ENCODE assay signal across 13 cellular contexts in genomic region chr11:83115551-83115950, GRCh38. TPM values are rescaled to one million over a fixed set of nuclear protein-coding genes. Genes with fewer than 3 reads are reported as not detected.
DNase-seq lines count a peak whose midpoint lies in the region; ATAC-seq and TF ChIP-seq lines count a peak whose summit lies in the region.
"Had no signal": no experiment of that assay in that cellular context is flagged by ENCODE, and none has a peak within 500 bp of the region (broad histone marks: within the 10 kb centered on the region; RNA-seq: fewer than 3 reads in every experiment).

No MANE protein-coding gene starts in this region.

- H3K9ac ChIP-seq in subcutaneous abdominal adipose tissue (ENCODE audit: low read length in 5 of 5): peak overlapping the region in 2 of 5 donors; percentile 39 to 64

- H3K9me3 ChIP-seq in left lung: no peaks in the 10 kb centered on the region
- no peaks in the 10 kb centered on the region for H3K9me3 ChIP-seq in subcutaneous abdominal adipose tissue (ENCODE audit: control insufficient read depth in 5 of 5, low read length in 5 of 5)
- H3K9me3 ChIP-seq: upper lobe of left lung had no signal

- DNase-seq in activated T-cell treated with anti-CD3 and anti-CD28 coated beads, Interleukin-2, amount 50 U/mL, for 4 hours: no peak
- DNase-seq in activated T-cell treated with anti-CD3 and anti-CD28 coated beads for 4 hours (no peak), left lung (peak in 1 of 2 donors; percentile 34), cerebellar nuclear complex (lab: John Stamatoyannopoulos, UW) (no peak)
- DNase-seq in activated CD8-positive, alpha-beta T cell treated with anti-CD3 and anti-CD28 coated beads, Interleukin-2, amount 10 ng/mL, durations not matched to agents 7 days and 5 days: no peak
- DNase-seq: ACHN; activated CD4-positive, alpha-beta T cell treated with anti-CD3 and anti-CD28 coated beads, Interleukin-2, amount 50 U/mL, for 48 hours; DMS153; H7 had no signal

- H3K36me3 Mint-ChIP-seq in activated T-cell treated with anti-CD3 and anti-CD28 coated beads, Interleukin-2, amount 50 U/mL, for 4 hours (ENCODE audit: insufficient read depth): peaks cover 7% of the 10 kb centered on the region
- no peaks in the 10 kb centered on the region for H3K36me3 Mint-ChIP-seq in activated T-helper 17 cell treated with anti-CD3 and anti-CD28 coated beads, Interleukin-2, amount 50 U/mL, for 72 hours (ENCODE audit: low read depth)
- peaks cover 5% of the 10 kb centered on the region for H3K36me3 Mint-ChIP-seq in activated CD8-positive, alpha-beta T cell treated with anti-CD3 and anti-CD28 coated beads, Interleukin-2, amount 10 ng/mL, durations not matched to agents 7 days and 5 days (ENCODE audit: low read depth)

- no peak for TF ChIP-seq CTCF in left lung (IDR thresholded peaks at IDR 0.05)

- intact Hi-C loops in left lung (cut with DNase I): no loop called here

- POLR2A ChIA-PET in activated CD8-positive, alpha-beta T cell treated with anti-CD3 and anti-CD28 coated beads, Interleukin-2, amount 10 ng/mL, durations not matched to agents 7 days and 5 days (lab: Charles Lee): interaction anchor here (0.6 to 1.9 kb wide), 4 partner anchors 40 to 53 kb away, joined by 3 to 6 read pairs (median 4); partner anchors contain the start of gene PCF11

- H3K27me3 ChIP-seq in left lung (no peaks in the 10 kb centered on the region), subcutaneous abdominal adipose tissue (ENCODE audit: control insufficient read depth in 5 of 5, insufficient read depth in 4 of 5, low read length in 5 of 5) (no peaks in the 10 kb centered on the region)
- H3K27me3 ChIP-seq: upper lobe of left lung had no signal

- H3K27ac ChIP-seq in left lung: no peak overlapping the region
- peak overlapping the region; percentile 74 for H3K27ac ChIP-seq in subcutaneous abdominal adipose tissue (ENCODE audit: low read depth, low read length)
- H3K27ac ChIP-seq: upper lobe of left lung had no signal

- CTCF ChIA-PET in activated CD8-positive, alpha-beta T cell treated with anti-CD3 and anti-CD28 coated beads, Interleukin-2, amount 10 ng/mL, durations not matched to agents 7 days and 5 days (lab: Charles Lee): interaction anchor here (0.9 to 1.4 kb wide), 5 partner anchors 12 to 44 kb away, joined by 3 to 6 read pairs (median 3); partner anchors contain the start of gene RAB30

- H3K27ac Mint-ChIP-seq in activated T-helper 17 cell treated with anti-CD3 and anti-CD28 coated beads, Interleukin-2, amount 50 U/mL, for 72 hours: no peak overlapping the region
- no peak overlapping the region for H3K27ac Mint-ChIP-seq in activated CD8-positive, alpha-beta T cell treated with anti-CD3 and anti-CD28 coated beads, Interleukin-2, amount 10 ng/mL, durations not matched to agents 7 days and 5 days

- H3K36me3 ChIP-seq in left lung: no peaks in the 10 kb centered on the region
- H3K36me3 ChIP-seq in subcutaneous abdominal adipose tissue (ENCODE audit: control insufficient read depth in 5 of 5, insufficient read depth in 5 of 5, low read length in 5 of 5): no peaks in the 10 kb centered on the region
- H3K36me3 ChIP-seq: upper lobe of left lung had no signal

- no peak overlapping the region for H3K4me3 ChIP-seq in left lung
- peak overlapping the region in 3 of 5 donors; percentile 11 to 33 (median 18) for H3K4me3 ChIP-seq in subcutaneous abdominal adipose tissue (ENCODE audit: low read depth in 1 of 5, low read length in 5 of 5)

- H3K9me3 Mint-ChIP-seq in activated T-cell treated with anti-CD3 and anti-CD28 coated beads, Interleukin-2, amount 50 U/mL, for 4 hours: no peaks in the 10 kb centered on the region
- H3K9me3 Mint-ChIP-seq in activated T-helper 17 cell treated with anti-CD3 and anti-CD28 coated beads, Interleukin-2, amount 50 U/mL, for 72 hours: no peaks in the 10 kb centered on the region
- no peaks in the 10 kb centered on the region for H3K9me3 Mint-ChIP-seq in activated CD8-positive, alpha-beta T cell treated with anti-CD3 and anti-CD28 coated beads, Interleukin-2, amount 10 ng/mL, durations not matched to agents 7 days and 5 days (ENCODE audit: insufficient read depth)

- peaks cover 0 to 26% of the 10 kb centered on the region in 2 donors for H3K4me1 ChIP-seq in left lung
- peaks cover 0 to 70% (median 31%) of the 10 kb centered on the region in 5 donors for H3K4me1 ChIP-seq in subcutaneous abdominal adipose tissue (ENCODE audit: control insufficient read depth in 5 of 5, insufficient read depth in 5 of 5, low read length in 5 of 5)

- no peak for ATAC-seq in activated T-cell treated with anti-CD3 and anti-CD28 coated beads, Interleukin-2, amount 50 U/mL, for 4 hours
- ATAC-seq in activated T-helper 17 cell treated with anti-CD3 and anti-CD28 coated beads, Interleukin-2, amount 50 U/mL, for 72 hours (replicated peaks): no peak
- peak; percentile 84 for ATAC-seq in left lung
- no peak for ATAC-seq in GM19035 (IDR thresholded peaks at IDR 0.05; ENCODE audit: unreplicated experiment)
- ATAC-seq in activated CD8-positive, alpha-beta T cell treated with anti-CD3 and anti-CD28 coated beads, Interleukin-2, amount 10 ng/mL, durations not matched to agents 7 days and 5 days: no peak

- peak overlapping the region; percentile 65 for H3K4me3 Mint-ChIP-seq in activated T-cell treated with anti-CD3 and anti-CD28 coated beads, Interleukin-2, amount 50 U/mL, for 4 hours
- H3K4me3 Mint-ChIP-seq in activated T-helper 17 cell treated with anti-CD3 and anti-CD28 coated beads, Interleukin-2, amount 50 U/mL, for 72 hours: peak overlapping the region; percentile 25
- H3K4me3 Mint-ChIP-seq in activated CD8-positive, alpha-beta T cell treated with anti-CD3 and anti-CD28 coated beads, Interleukin-2, amount 10 ng/mL, durations not matched to agents 7 days and 5 days: no peak overlapping the region

- H3K27me3 Mint-ChIP-seq in activated T-cell treated with anti-CD3 and anti-CD28 coated beads, Interleukin-2, amount 50 U/mL, for 4 hours (ENCODE audit: low read depth): no peaks in the 10 kb centered on the region
- peaks cover 3% of the 10 kb centered on the region for H3K27me3 Mint-ChIP-seq in activated T-helper 17 cell treated with anti-CD3 and anti-CD28 coated beads, Interleukin-2, amount 50 U/mL, for 72 hours
- H3K27me3 Mint-ChIP-seq in activated CD8-positive, alpha-beta T cell treated with anti-CD3 and anti-CD28 coated beads, Interleukin-2, amount 10 ng/mL, durations not matched to agents 7 days and 5 days (ENCODE audit: low read depth): no peaks in the 10 kb centered on the region

- peaks cover 45% of the 10 kb centered on the region for H3K4me1 Mint-ChIP-seq in activated T-cell treated with anti-CD3 and anti-CD28 coated beads, Interleukin-2, amount 50 U/mL, for 4 hours (ENCODE audit: low read depth)
- H3K4me1 Mint-ChIP-seq in activated T-helper 17 cell treated with anti-CD3 and anti-CD28 coated beads, Interleukin-2, amount 50 U/mL, for 72 hours: peaks cover 5% of the 10 kb centered on the region
- peaks cover 44% of the 10 kb centered on the region for H3K4me1 Mint-ChIP-seq in activated CD8-positive, alpha-beta T cell treated with anti-CD3 and anti-CD28 coated beads, Interleukin-2, amount 10 ng/mL, durations not matched to agents 7 days and 5 days (ENCODE audit: low read depth)

RNA-seq across cellular contexts. Expression of gene PCF11, which starts 41.4 kb away (rescaled TPM):
- total RNA-seq in activated T-cell treated with anti-CD3 and anti-CD28 coated beads, Interleukin-2, amount 50 U/mL, for 4 hours: 10 to 100 TPM; 55.6 to 68.5 (median 64.8) TPM
- 10 to 100 TPM; 50.1 to 84.8 TPM for total RNA-seq in activated T-helper 17 cell treated with anti-CD3 and anti-CD28 coated beads, Interleukin-2, amount 50 U/mL, for 72 hours
- 10 to 100 TPM; 35.8 to 54.4 TPM for total RNA-seq in left lung
- 10 to 100 TPM; 65.9 to 67.2 TPM for total RNA-seq in activated CD8-positive, alpha-beta T cell treated with anti-CD3 and anti-CD28 coated beads, Interleukin-2, amount 10 ng/mL, durations not matched to agents 7 days and 5 days

RNA-seq across cellular contexts. Expression of gene RAB30, which starts 43.9 kb away (rescaled TPM):
- 10 to 100 TPM; 10.5 to 12.4 (median 11.3) TPM for total RNA-seq in activated T-cell treated with anti-CD3 and anti-CD28 coated beads, Interleukin-2, amount 50 U/mL, for 4 hours
- total RNA-seq in activated T-helper 17 cell treated with anti-CD3 and anti-CD28 coated beads, Interleukin-2, amount 50 U/mL, for 72 hours: 1 to 10 TPM; 7.0 to 8.7 TPM
- total RNA-seq in left lung: 10 to 100 TPM; 14.2 to 15.3 TPM
- 10 to 100 TPM in 1 of 2 experiments, 1 to 10 TPM in 1; 8.8 to 13.3 TPM for total RNA-seq in activated CD8-positive, alpha-beta T cell treated with anti-CD3 and anti-CD28 coated beads, Interleukin-2, amount 10 ng/mL, durations not matched to agents 7 days and 5 days

Comparison
In these comparisons a context has a peak if more than half of its experiments do, and no peak if none do; other contexts are left out.
1. H3K4me3 ChIP-seq: peak in subcutaneous abdominal adipose tissue (3 of 5); none in left lung (0 of 2).